12 cellular contexts compared by ENCODE assay signal in the genomic region with DNA sequence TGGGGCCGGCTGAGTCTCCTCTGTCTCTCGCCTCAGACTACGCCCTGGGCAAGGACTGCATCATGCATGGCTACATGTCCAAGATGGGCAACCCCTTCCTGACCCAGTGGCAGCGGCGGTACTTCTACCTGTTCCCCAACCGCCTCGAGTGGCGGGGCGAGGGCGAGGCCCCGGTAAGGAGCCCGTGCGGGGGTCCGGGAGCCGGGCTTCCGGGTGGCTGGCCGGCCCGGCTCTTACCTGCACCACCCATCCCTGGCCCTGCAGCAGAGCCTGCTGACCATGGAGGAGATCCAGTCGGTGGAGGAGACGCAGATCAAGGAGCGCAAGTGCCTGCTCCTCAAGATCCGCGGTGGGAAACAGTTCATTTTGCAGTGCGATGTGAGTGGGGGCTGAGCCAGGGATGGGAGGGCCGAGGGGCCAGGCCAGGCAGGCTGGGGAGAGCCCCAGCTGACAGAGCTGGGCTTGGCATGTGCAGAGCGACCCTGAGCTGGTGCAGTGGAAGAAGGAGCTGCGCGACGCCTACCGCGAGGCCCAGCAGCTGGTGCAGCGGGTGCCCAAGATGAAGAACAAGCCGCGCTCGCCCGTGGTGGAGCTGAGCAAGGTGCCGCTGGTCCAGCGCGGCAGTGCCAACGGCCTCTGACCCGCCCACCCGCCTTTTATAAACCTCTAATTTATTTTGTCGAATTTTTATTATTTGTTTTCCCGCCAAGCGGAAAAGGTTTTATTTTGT. TPM values are rescaled to one million over a fixed set of nuclear protein-coding genes. Genes with fewer than 3 reads are reported as not detected.
DNase-seq lines count a peak whose midpoint lies in the region; ATAC-seq and TF ChIP-seq lines count a peak whose summit lies in the region.
"Had no signal": no experiment of that assay in that cellular context is flagged by ENCODE, and none has a peak within 500 bp of the region (broad histone marks: within the 10 kb centered on the region; RNA-seq: fewer than 3 reads in every experiment).

No MANE protein-coding gene starts in this region.

- H3K9me3 ChIP-seq in lower lobe of right lung (no peaks in the 10 kb centered on the region), subcutaneous abdominal adipose tissue (ENCODE audit: control insufficient read depth in 5 of 5, low read length in 5 of 5) (no peaks in the 10 kb centered on the region)

- H3K4me1 Mint-ChIP-seq in activated naive CD4-positive, alpha-beta T cell treated with anti-CD3 and anti-CD28 coated beads, Interleukin-2, amount 10 ng/mL, durations not matched to agents 7 days and 5 days: peaks cover 57% of the 10 kb centered on the region
- H3K4me1 Mint-ChIP-seq in activated CD8-positive, alpha-beta T cell treated with anti-CD3 and anti-CD28 coated beads for 36 hours (ENCODE audit: low read depth): peaks cover 33% of the 10 kb centered on the region
- H3K4me1 Mint-ChIP-seq in glutamatergic neuron (ENCODE audit: low read depth, unreplicated experiment): peaks cover 7% of the 10 kb centered on the region

- peak overlapping the region; percentile 12 for H3K4me3 Mint-ChIP-seq in activated naive CD4-positive, alpha-beta T cell treated with anti-CD3 and anti-CD28 coated beads, Interleukin-2, amount 10 ng/mL, durations not matched to agents 7 days and 5 days
- no peak overlapping the region for H3K4me3 Mint-ChIP-seq in activated CD8-positive, alpha-beta T cell treated with anti-CD3 and anti-CD28 coated beads for 36 hours
- H3K4me3 Mint-ChIP-seq in glutamatergic neuron (ENCODE audit: unreplicated experiment): no peak overlapping the region

- peak overlapping the region; percentile 24 for H3K4me3 ChIP-seq in lower lobe of right lung
- H3K4me3 ChIP-seq in subcutaneous abdominal adipose tissue (ENCODE audit: low read depth in 1 of 5, low read length in 5 of 5): no peak overlapping the region
- H3K4me3 ChIP-seq: GM23248 had no signal

- H3K36me3 Mint-ChIP-seq in activated naive CD4-positive, alpha-beta T cell treated with anti-CD3 and anti-CD28 coated beads, Interleukin-2, amount 10 ng/mL, durations not matched to agents 7 days and 5 days: peaks cover 52% of the 10 kb centered on the region
- H3K36me3 Mint-ChIP-seq in activated CD8-positive, alpha-beta T cell treated with anti-CD3 and anti-CD28 coated beads for 36 hours (ENCODE audit: low read depth): peaks cover 48% of the 10 kb centered on the region
- H3K36me3 Mint-ChIP-seq in glutamatergic neuron (ENCODE audit: unreplicated experiment): no peaks in the 10 kb centered on the region

- H3K27me3 Mint-ChIP-seq in activated naive CD4-positive, alpha-beta T cell treated with anti-CD3 and anti-CD28 coated beads, Interleukin-2, amount 10 ng/mL, durations not matched to agents 7 days and 5 days: peaks cover 12% of the 10 kb centered on the region
- no peaks in the 10 kb centered on the region for H3K27me3 Mint-ChIP-seq in activated CD8-positive, alpha-beta T cell treated with anti-CD3 and anti-CD28 coated beads for 36 hours
- H3K27me3 Mint-ChIP-seq in glutamatergic neuron (ENCODE audit: unreplicated experiment): peaks cover 17% of the 10 kb centered on the region

- H3K27ac ChIP-seq in lower lobe of right lung: peak overlapping the region; percentile 99
- H3K27ac ChIP-seq in subcutaneous abdominal adipose tissue (ENCODE audit: low read depth, low read length): peak overlapping the region; percentile 23
- H3K27ac ChIP-seq: GM23248 had no signal

- H3K36me3 ChIP-seq in lower lobe of right lung (peaks cover 74% of the 10 kb centered on the region), subcutaneous abdominal adipose tissue (ENCODE audit: control insufficient read depth in 5 of 5, insufficient read depth in 5 of 5, low read length in 5 of 5) (peaks cover 0 to 69% (median 66%) of the 10 kb centered on the region in 5 donors)

- H3K4me1 ChIP-seq in lower lobe of right lung: peaks cover 80% of the 10 kb centered on the region
- peaks cover 11 to 91% (median 62%) of the 10 kb centered on the region in 5 donors for H3K4me1 ChIP-seq in subcutaneous abdominal adipose tissue (ENCODE audit: control insufficient read depth in 5 of 5, insufficient read depth in 5 of 5, low read length in 5 of 5)

- H3K27me3 ChIP-seq in lower lobe of right lung (ENCODE audit: low read depth) (no peaks in the 10 kb centered on the region), subcutaneous abdominal adipose tissue (ENCODE audit: control insufficient read depth in 5 of 5, insufficient read depth in 4 of 5, low read length in 5 of 5) (no peaks in the 10 kb centered on the region)

- ATAC-seq in activated CD8-positive, alpha-beta T cell treated with anti-CD3 and anti-CD28 coated beads for 36 hours: no peak
- ATAC-seq in lower lobe of right lung (no peak), HG02623 (IDR thresholded peaks at IDR 0.05; ENCODE audit: unreplicated experiment) (no peak)

- peak overlapping the region; percentile 80 for H3K27ac Mint-ChIP-seq in activated naive CD4-positive, alpha-beta T cell treated with anti-CD3 and anti-CD28 coated beads, Interleukin-2, amount 10 ng/mL, durations not matched to agents 7 days and 5 days
- peak overlapping the region; percentile 61 for H3K27ac Mint-ChIP-seq in activated CD8-positive, alpha-beta T cell treated with anti-CD3 and anti-CD28 coated beads for 36 hours
- H3K27ac Mint-ChIP-seq in glutamatergic neuron (ENCODE audit: unreplicated experiment): no peak overlapping the region

- DNase-seq in activated naive CD4-positive, alpha-beta T cell treated with anti-CD3 and anti-CD28 coated beads, Interleukin-2, amount 10 ng/mL, durations not matched to agents 7 days and 5 days: peak; percentile 21
- no peak for DNase-seq in activated naive CD4-positive, alpha-beta T cell (lab: John Stamatoyannopoulos, UW)
- DNase-seq in activated CD8-positive, alpha-beta T cell treated with anti-CD3 and anti-CD28 coated beads for 36 hours: no peak
- peak; percentile 59 for DNase-seq in lower lobe of right lung
- no peak for DNase-seq in glutamatergic neuron
- no peak for DNase-seq in foreskin melanocyte
- DNase-seq: ACHN; activated CD8-positive, alpha-beta memory T cell treated with anti-CD3 and anti-CD28 coated beads, Interleukin-2, amount 50 U/mL, for 48 hours; GM23248; stimulated activated CD4-positive, alpha-beta T cell treated with anti-CD3 and anti-CD28 coated beads, Interleukin-4, amount 100 ng/mL, for 24 hours had no signal

- intact Hi-C loops in activated CD8-positive, alpha-beta T cell treated with anti-CD3 and anti-CD28 coated beads for 36 hours (cut with micrococcal nuclease): no loop called here
- intact Hi-C loops in lower lobe of right lung (cut with DNase I): no loop called here

- TF ChIP-seq CTCF in activated CD8-positive, alpha-beta T cell treated with anti-CD3 and anti-CD28 coated beads for 36 hours (IDR thresholded peaks at IDR 0.05): no peak
- no peak for TF ChIP-seq CTCF in lower lobe of right lung (IDR thresholded peaks at IDR 0.05)
- TF ChIP-seq CTCF in glutamatergic neuron (IDR thresholded peaks at IDR 0.05; ENCODE audit: partially characterized antibody, unreplicated experiment): no peak

- CTCF ChIA-PET in activated naive CD4-positive, alpha-beta T cell treated with anti-CD3 and anti-CD28 coated beads, Interleukin-2, amount 10 ng/mL, durations not matched to agents 7 days and 5 days (lab: Charles Lee): interaction anchor here (1.2 kb wide), 1 partner anchor 9 kb away, joined by 3 read pairs; no protein-coding TSS in a partner anchor
- CTCF ChIA-PET in activated CD8-positive, alpha-beta T cell treated with anti-CD3 and anti-CD28 coated beads for 36 hours (lab: Charles Lee): no interaction called here

- H3K9me3 Mint-ChIP-seq in activated naive CD4-positive, alpha-beta T cell treated with anti-CD3 and anti-CD28 coated beads, Interleukin-2, amount 10 ng/mL, durations not matched to agents 7 days and 5 days: no peaks in the 10 kb centered on the region
- no peaks in the 10 kb centered on the region for H3K9me3 Mint-ChIP-seq in activated CD8-positive, alpha-beta T cell treated with anti-CD3 and anti-CD28 coated beads for 36 hours
- H3K9me3 Mint-ChIP-seq in glutamatergic neuron (ENCODE audit: unreplicated experiment): peaks cover 10% of the 10 kb centered on the region

- no peak overlapping the region for H3K9ac ChIP-seq in subcutaneous abdominal adipose tissue (ENCODE audit: low read length in 5 of 5)
- H3K9ac ChIP-seq: GM23248 had no signal

- POLR2A ChIA-PET in activated CD8-positive, alpha-beta T cell treated with anti-CD3 and anti-CD28 coated beads for 36 hours (lab: Charles Lee): interaction anchor here (0.7 to 9.3 kb wide), 4 partner anchors 8 to 30 kb away, joined by 3 to 89 read pairs (median 4); partner anchors contain the start of gene GRK2

RNA-seq across cellular contexts. Expression of gene ANKRD13D, which starts 4.1 kb away (rescaled TPM):
- 10 to 100 TPM; 75.4 to 78.7 TPM for total RNA-seq in activated CD8-positive, alpha-beta T cell treated with anti-CD3 and anti-CD28 coated beads for 36 hours
- total RNA-seq in lower lobe of right lung (66.9 TPM), glutamatergic neuron (ENCODE audit: unreplicated experiment) (109 TPM)

RNA-seq across cellular contexts. Expression of gene SSH3, which starts 18.4 kb away (rescaled TPM):
- total RNA-seq in activated CD8-positive, alpha-beta T cell treated with anti-CD3 and anti-CD28 coated beads for 36 hours: 1 to 10 TPM; 7.4 to 9.1 TPM
- total RNA-seq in lower lobe of right lung: 37.7 TPM
- 8.3 TPM for total RNA-seq in glutamatergic neuron (ENCODE audit: unreplicated experiment)

RNA-seq across cellular contexts. Expression of gene GRK2, which starts 18.7 kb away (rescaled TPM):
- 100 to 1,000 TPM; 303 to 305 TPM for total RNA-seq in activated CD8-positive, alpha-beta T cell treated with anti-CD3 and anti-CD28 coated beads for 36 hours
- total RNA-seq in lower lobe of right lung: 101 TPM
- 52.2 TPM for total RNA-seq in glutamatergic neuron (ENCODE audit: unreplicated experiment)

Comparison
In these comparisons a context has a peak if more than half of its experiments do, and no peak if none do; other contexts are left out.
1. DNase-seq: peak in activated naive CD4-positive, alpha-beta T cell treated with anti-CD3 and anti-CD28 coated beads, Interleukin-2, amount 10 ng/mL, durations not matched to agents 7 days and 5 days (single experiment) and lower lobe of right lung (single experiment); none in activated naive CD4-positive, alpha-beta T cell (0 of 4), activated CD8-positive, alpha-beta T cell treated with anti-CD3 and anti-CD28 coated beads for 36 hours (single experiment), glutamatergic neuron (single experiment) and foreskin melanocyte (single experiment).